ENCODE assay signal across 13 cellular contexts in the genomic region with DNA sequence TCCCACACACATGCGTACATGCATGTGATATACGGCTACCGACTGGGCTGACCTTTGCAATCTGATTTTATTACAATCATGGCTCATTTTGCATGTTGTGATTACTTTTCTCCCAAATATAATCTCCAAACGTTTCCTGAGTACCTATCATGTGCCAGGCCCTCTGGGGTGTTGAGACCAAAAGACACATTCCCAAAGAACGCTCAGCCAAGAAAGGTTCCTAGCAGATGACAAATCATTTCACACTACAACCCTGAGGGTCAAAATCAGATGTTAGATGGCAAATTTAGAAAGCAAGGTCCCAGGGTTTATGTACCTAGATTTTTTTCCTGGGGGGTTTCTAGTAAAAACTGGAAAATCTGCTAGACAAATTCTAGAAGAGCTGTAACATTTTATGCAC.
"Had no signal": no experiment of that assay in that cellular context is flagged by ENCODE, and none has a peak within 500 bp of the region (broad histone marks: within the 10 kb centered on the region; RNA-seq: fewer than 3 reads in every experiment).

No MANE protein-coding gene starts in this region.

- H3K27me3 ChIP-seq: suprapubic skin, upper lobe of right lung had no signal

- H3K27ac ChIP-seq: prostate gland, suprapubic skin, upper lobe of right lung had no signal

- H3K9me3 ChIP-seq: prostate gland, suprapubic skin, upper lobe of right lung had no signal

- H3K4me3 ChIP-seq: prostate gland, suprapubic skin, upper lobe of right lung had no signal

- DNase-seq: activated CD4-positive, alpha-beta T cell treated with anti-CD3 and anti-CD28 coated beads for 48 hours; activated CD8-positive, alpha-beta T cell treated with anti-CD3 and anti-CD28 coated beads, Interleukin-2, amount 10 ng/mL, durations not matched to agents 7 days and 5 days; activated naive CD4-positive, alpha-beta T cell treated with Interleukin-2 at 50 U/mL for 16 hours; activated naive CD8-positive, alpha-beta T cell treated with anti-CD3 and anti-CD28 coated beads, Interleukin-2, amount 50 U/mL, for 24 hours; effector memory CD8-positive, alpha-beta T cell; left colon; nucleus accumbens; stimulated activated CD4-positive, alpha-beta T cell treated with anti-CD3 and anti-CD28 coated beads, Interleukin-12 subunit alpha, Interleukin-12 subunit beta, amount 100 ng/mL, for 4 hours; stimulated activated naive CD4-positive, alpha-beta T cell treated with Interleukin-2 at 50 U/mL for 16 hours; T-cell; upper lobe of right lung had no signal

- H3K36me3 ChIP-seq: prostate gland, suprapubic skin, upper lobe of right lung had no signal
